In genomic region chr9:121073038-121073437, GRCh38 we compare ENCODE assay signal across 9 cellular contexts. TPM values are rescaled to one million over a fixed set of nuclear protein-coding genes. Genes with fewer than 3 reads are reported as not detected.
DNase-seq lines count a peak whose midpoint lies in the region; ATAC-seq, FAIRE-seq and TF ChIP-seq lines count a peak whose summit lies in the region.
"Had no signal": no experiment of that assay in that cellular context is flagged by ENCODE, and none has a peak within 500 bp of the region (broad histone marks: within the 10 kb centered on the region; RNA-seq: fewer than 3 reads in every experiment).

No MANE protein-coding gene starts in this region.

- intact Hi-C loops in activated B cell treated with CpG ODN at 0.5 μM for 24 hours (cut with micrococcal nuclease), result loop anchor here (10.0 kb wide), 1 partner anchor 302 kb away; the partner anchor contains the start of gene STOM

- H3K36me3 Mint-ChIP-seq in activated B cell treated with CpG ODN at 0.5 μM for 24 hours (ENCODE audit: low read depth), result peaks cover 9% of the 10 kb centered on the region

- peaks cover 7% of the 10 kb centered on the region for H3K9me3 Mint-ChIP-seq in activated B cell treated with CpG ODN at 0.5 μM for 24 hours

- DNase-seq in GM04503 (ENCODE audit: low read depth) (peak; percentile 49), activated B cell treated with CpG ODN at 0.5 μM for 24 hours (no peak), inferior parietal cortex (ENCODE audit: extremely low spot score) (peak; percentile 35), retina (no peak), SK-N-DZ (ENCODE audit: low spot score) (no peak), GM13976 (ENCODE audit: low spot score) (no peak)
- no peak for DNase-seq in activated CD4-positive, alpha-beta T cell treated with anti-CD3 and anti-CD28 coated beads, Interleukin-2, amount 50 U/mL, for 48 hours
- DNase-seq: kidney glomerular epithelial cell had no signal

- H3K27me3 Mint-ChIP-seq in activated B cell treated with CpG ODN at 0.5 μM for 24 hours, result no peaks in the 10 kb centered on the region

- CTCF ChIA-PET in activated B cell treated with CpG ODN at 0.5 μM for 24 hours (lab: Charles Lee), result interaction anchor here (5.4 kb wide), 1 partner anchor 12 kb away, joined by 40 read pairs; no protein-coding TSS in a partner anchor

- ATAC-seq in activated B cell treated with CpG ODN at 0.5 μM for 24 hours (ENCODE audit: low read depth), result no peak

- POLR2A ChIA-PET in activated B cell treated with CpG ODN at 0.5 μM for 24 hours (lab: Charles Lee), result interaction anchor here (0.6 to 2.8 kb wide), 8 partner anchors 48 to 280 kb away, joined by 3 to 16 read pairs (median 4); partner anchors contain the start of gene FBXW2

- H3K27ac Mint-ChIP-seq in activated B cell treated with CpG ODN at 0.5 μM for 24 hours, result peak overlapping the region; percentile 98

- FAIRE-seq in A204.1 (lab: Jason Lieb, UNC), result peak; percentile 93

- no peak for TF ChIP-seq CTCF in activated B cell treated with CpG ODN at 0.5 μM for 24 hours (IDR thresholded peaks at IDR 0.05)
- no peak for TF ChIP-seq CTCF in GM13976 (IDR thresholded peaks at IDR 0.05; ENCODE audit: borderline replicate concordance, control extremely low read depth, extremely low read depth, insufficient read depth, missing control alignments)

- in situ Hi-C loops in GM13976 (cut with MboI; ENCODE audit: low sequenced_read_pairs, unreplicated experiment), result loop anchor here (25.0 kb wide), 1 partner anchor 311 kb away; no protein-coding TSS in a partner anchor

- peaks cover 66% of the 10 kb centered on the region for H3K4me1 Mint-ChIP-seq in activated B cell treated with CpG ODN at 0.5 μM for 24 hours

- peak overlapping the region; percentile 96 for H3K4me3 Mint-ChIP-seq in activated B cell treated with CpG ODN at 0.5 μM for 24 hours

RNA-seq across cellular contexts. Expression of gene CNTRL, which starts 1.7 kb away (rescaled TPM):
- total RNA-seq in activated B cell treated with CpG ODN at 0.5 μM for 24 hours, result 98.4 and 110 TPM in 2 replicates
- 7.3 and 13.0 TPM in 2 replicates for polyA plus RNA-seq in SK-N-DZ (2014; cell fraction: cytosol; rRNA removed)
- polyA plus RNA-seq in SK-N-DZ (2014; cell fraction: nucleus; rRNA removed), result 16.1 and 24.3 TPM in 2 replicates

RNA-seq across cellular contexts. Expression of gene C5, which starts 23.0 kb away (rescaled TPM):
- 3.2 and 3.5 TPM in 2 replicates for total RNA-seq in activated B cell treated with CpG ODN at 0.5 μM for 24 hours
- 2.4 and 3.8 TPM in 2 replicates for polyA plus RNA-seq in SK-N-DZ (2014; cell fraction: cytosol; rRNA removed)
- polyA plus RNA-seq in SK-N-DZ (2014; cell fraction: nucleus; rRNA removed), result 2.4 and 3.0 TPM in 2 replicates

Comparison
In these comparisons a context has a peak if more than half of its experiments do, and no peak if none do; other contexts are left out.
1. DNase-seq: peak in GM04503 (single experiment) and inferior parietal cortex (single experiment); none in activated B cell treated with CpG ODN at 0.5 μM for 24 hours (single experiment), retina (single experiment), SK-N-DZ (single experiment), GM13976 (single experiment) and activated CD4-positive, alpha-beta T cell treated with anti-CD3 and anti-CD28 coated beads, Interleukin-2, amount 50 U/mL, for 48 hours (0 of 2).